19 cellular contexts compared by ENCODE assay signal in genomic region chr3:147301781-147302180, GRCh38.
DNase-seq lines count a peak whose midpoint lies in the region; TF ChIP-seq lines count a peak whose summit lies in the region.
"Had no signal": no experiment of that assay in that cellular context is flagged by ENCODE, and none has a peak within 500 bp of the region (broad histone marks: within the 10 kb centered on the region; RNA-seq: fewer than 3 reads in every experiment).

No MANE protein-coding gene starts in this region.

- H3K27ac Mint-ChIP-seq in glutamatergic neuron (ENCODE audit: unreplicated experiment), result no peak overlapping the region
- H3K27ac Mint-ChIP-seq: CD14-positive monocyte; CD4-positive, alpha-beta T cell; CD8-positive, alpha-beta memory T cell; GM23338; H9 had no signal

- no peaks in the 10 kb centered on the region for H3K36me3 Mint-ChIP-seq in glutamatergic neuron (ENCODE audit: unreplicated experiment)
- H3K36me3 Mint-ChIP-seq: CD14-positive monocyte; CD8-positive, alpha-beta memory T cell had no signal

- no peak overlapping the region for H3K4me3 Mint-ChIP-seq in glutamatergic neuron (ENCODE audit: unreplicated experiment)
- H3K4me3 Mint-ChIP-seq: CD14-positive monocyte; CD4-positive, alpha-beta T cell; CD8-positive, alpha-beta memory T cell; GM23338; H9 had no signal

- in situ Hi-C loops in astrocyte of the cerebellum (cut with HindIII; ENCODE audit: low sequenced_read_pairs), result no loop called here

- no peaks in the 10 kb centered on the region for H3K27me3 Mint-ChIP-seq in glutamatergic neuron (ENCODE audit: unreplicated experiment)
- H3K27me3 Mint-ChIP-seq: CD4-positive, alpha-beta T cell; CD8-positive, alpha-beta memory T cell had no signal

- H3K4me3 ChIP-seq in AG10803 (ENCODE audit: low read length), result no peak overlapping the region
- no peak overlapping the region for H3K4me3 ChIP-seq in astrocyte of the cerebellum (ENCODE audit: low read depth, low read length)
- H3K4me3 ChIP-seq: BLaER1 treated with 17β-estradiol and CSF1 and Interleukin-3, amounts not matched to agents 10 nM and 100 nM; GM12878; GM23338 had no signal

- H3K4me1 Mint-ChIP-seq in glutamatergic neuron (ENCODE audit: low read depth, unreplicated experiment), result no peaks in the 10 kb centered on the region
- H3K4me1 Mint-ChIP-seq: CD14-positive monocyte; CD8-positive, alpha-beta memory T cell had no signal

- DNase-seq in AG10803 (ENCODE audit: low read depth) (peak; percentile 47), astrocyte of the cerebellum (ENCODE audit: low read depth) (peak; percentile 22), fibroblast of gingiva (ENCODE audit: low read depth) (peak; percentile 36), HUDEP-2 (lab: John Stamatoyannopoulos, UW; ENCODE audit: unreplicated experiment in 76 of 76) (no peak), glutamatergic neuron (no peak), NCI-H1417 treated with DMSO at 0.1 percent for 48 hours (lab: John Stamatoyannopoulos, UW) (no peak)
- DNase-seq: AML-193; BE2C; CD4-positive, alpha-beta T cell; CD8-positive, alpha-beta memory T cell; DMS 273 treated with DMSO at 0.1 percent for 48 hours; DMS79; EL; GDM1; H9 had no signal

- no peaks in the 10 kb centered on the region for H3K9me3 Mint-ChIP-seq in glutamatergic neuron (ENCODE audit: unreplicated experiment)
- H3K9me3 Mint-ChIP-seq: GM23338, H9 had no signal

- TF ChIP-seq CTCF in AG10803 (conservative IDR thresholded peaks at IDR 0.05; ENCODE audit: low read length) (no peak), astrocyte of the cerebellum (IDR thresholded peaks at IDR 0.05; ENCODE audit: low read depth, low read length, missing control alignments) (no peak), glutamatergic neuron (IDR thresholded peaks at IDR 0.05; ENCODE audit: partially characterized antibody, unreplicated experiment) (no peak)

Comparison
In these comparisons a context has a peak if more than half of its experiments do, and no peak if none do; other contexts are left out.
1. DNase-seq: peak in AG10803 (single experiment), astrocyte of the cerebellum (single experiment) and fibroblast of gingiva (single experiment); none in HUDEP-2 (0 of 76), glutamatergic neuron (single experiment) and NCI-H1417 treated with DMSO at 0.1 percent for 48 hours (single experiment).